Comparison of ENCODE assay signal across 1 cellular context in the genomic region with DNA sequence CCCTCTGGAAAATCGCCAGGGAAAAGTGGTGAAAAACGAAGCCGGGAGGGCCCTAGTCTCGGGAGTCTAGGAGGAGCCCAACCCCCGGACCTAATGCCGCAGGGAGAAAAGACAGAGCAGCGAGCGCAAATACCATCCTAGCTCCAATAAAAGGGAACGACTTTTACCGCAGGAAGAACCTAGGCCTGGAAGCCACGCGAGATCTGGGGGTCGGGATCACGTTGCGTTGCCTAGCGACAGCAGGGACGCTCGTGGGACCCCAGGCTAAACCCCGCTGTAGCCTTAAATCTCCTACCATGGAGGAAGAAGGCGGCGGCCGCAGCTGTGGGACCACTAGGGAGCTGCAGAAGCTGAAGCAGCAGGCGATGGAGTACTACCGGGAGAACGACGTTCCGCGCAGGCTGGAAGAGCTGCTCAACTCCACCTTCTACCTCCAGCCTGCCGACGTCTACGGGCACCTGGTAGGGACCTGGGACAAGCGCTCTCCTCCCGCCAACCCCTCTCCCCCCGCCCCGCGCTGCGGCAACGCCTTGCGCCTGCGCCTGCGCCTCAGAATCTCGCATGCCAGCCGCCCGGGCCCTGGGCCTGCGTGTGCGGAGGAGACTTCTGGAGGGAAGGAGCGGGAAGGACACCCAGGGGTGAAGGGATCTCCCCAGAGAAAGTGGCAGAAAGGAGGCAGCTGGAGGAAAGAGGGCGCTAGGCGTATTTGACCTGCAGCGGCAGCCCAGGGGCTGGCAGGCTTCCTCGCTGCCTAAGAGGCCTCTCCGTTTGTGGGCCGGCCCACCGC.
TF ChIP-seq lines count a peak whose summit lies in the region.

A gene with protein sequence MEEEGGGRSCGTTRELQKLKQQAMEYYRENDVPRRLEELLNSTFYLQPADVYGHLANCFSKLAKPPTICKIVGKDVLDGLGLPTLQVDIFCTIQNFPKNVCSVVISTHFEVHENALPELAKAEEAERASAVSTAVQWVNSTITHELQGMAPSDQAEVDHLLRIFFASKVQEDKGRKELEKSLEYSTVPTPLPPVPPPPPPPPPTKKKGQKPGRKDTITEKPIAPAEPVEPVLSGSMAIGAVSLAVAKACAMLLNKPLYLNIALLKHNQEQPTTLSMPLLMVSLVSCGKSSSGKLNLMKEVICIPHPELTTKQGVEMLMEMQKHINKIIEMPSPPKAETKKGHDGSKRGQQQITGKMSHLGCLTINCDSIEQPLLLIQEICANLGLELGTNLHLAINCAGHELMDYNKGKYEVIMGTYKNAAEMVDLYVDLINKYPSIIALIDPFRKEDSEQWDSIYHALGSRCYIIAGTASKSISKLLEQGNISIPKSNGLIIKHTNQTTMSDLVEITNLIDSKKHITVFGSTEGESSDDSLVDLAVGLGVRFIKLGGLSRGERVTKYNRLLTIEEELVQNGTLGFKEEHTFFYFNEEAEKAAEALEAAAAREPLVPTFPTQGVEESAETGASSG (plus strand): TSS at position 229 of the 787 bp plus-strand sequence. CDS start 68 bp downstream, at position 297.

TF ChIP-seq in endothelial cell of umbilical vein, 7 proteins besides CTCF, POLR2A, EP300 and RAD21 (continued from another document):
- TF ChIP-seq MAX (IDR thresholded peaks at IDR 0.05; ENCODE audit: insufficient read depth, insufficient read length) (peak; percentile 45), JUN (IDR thresholded peaks at IDR 0.05; ENCODE audit: borderline replicate concordance, insufficient read depth, insufficient read length, low read depth) (no peak), MYC (IDR thresholded peaks at IDR 0.05; ENCODE audit: low read depth, low read length) (no peak)
